ENCODE assay signal across 9 cellular contexts in genomic region chr5:57442080-57442839, GRCh38. TPM values are rescaled to one million over a fixed set of nuclear protein-coding genes. Genes with fewer than 3 reads are reported as not detected.
DNase-seq lines count a peak whose midpoint lies in the region; ATAC-seq and TF ChIP-seq lines count a peak whose summit lies in the region.
"Had no signal": no experiment of that assay in that cellular context is flagged by ENCODE, and none has a peak within 500 bp of the region (broad histone marks: within the 10 kb centered on the region; RNA-seq: fewer than 3 reads in every experiment).

No MANE protein-coding gene starts in this region.

- DNase-seq in AG04450 (ENCODE audit: low read depth, low spot score) (peak; percentile 84), RWPE1 (ENCODE audit: low spot score) (peak; percentile 42), glomerular visceral epithelial cell (ENCODE audit: extremely low spot score) (peak; percentile 89), HT-29 (ENCODE audit: low spot score) (no peak), NCI-H510A treated with DMSO at 0.1 percent for 48 hours (lab: John Stamatoyannopoulos, UW) (no peak), HuH-7.5 (ENCODE audit: low spot score) (no peak)
- DNase-seq: activated CD8-positive, alpha-beta T cell treated with anti-CD3 and anti-CD28 coated beads for 36 hours had no signal

- POLR2A ChIA-PET in AG04450 (lab: Yijun Ruan, JAX) (interaction anchor here (0.6 to 2.2 kb wide), 9 partner anchors 9 to 1018 kb away, joined by 3 to 17 read pairs (median 5); partner anchors contain the start of gene PLK2), RWPE1 (lab: Yijun Ruan, JAX; ENCODE audit: low non-redundant PET) (interaction anchor here (0.8 kb wide), 1 partner anchor 105 kb away, joined by 3 read pairs; no protein-coding TSS in a partner anchor)

- H3K27ac ChIP-seq in AG04450 (ENCODE audit: low read depth, low read length) (peak overlapping the region; percentile 97), RWPE1 (no peak overlapping the region; the same call in 1 of the 2 replicates)

- ATAC-seq in GM21367 (IDR thresholded peaks at IDR 0.05; ENCODE audit: unreplicated experiment) (peak; percentile 46), HG03439 (IDR thresholded peaks at IDR 0.05; ENCODE audit: unreplicated experiment) (no peak)
- ATAC-seq: activated CD8-positive, alpha-beta T cell treated with anti-CD3 and anti-CD28 coated beads for 36 hours had no signal

- no peaks in the 10 kb centered on the region for H3K27me3 ChIP-seq in AG04450 (ENCODE audit: control insufficient read depth, insufficient read depth, low read length)

- TF ChIP-seq CTCF in AG04450 (IDR thresholded peaks at IDR 0.05; ENCODE audit: low read depth, low read length) (no peak), RWPE1 (conservative IDR thresholded peaks at IDR 0.05; ENCODE audit: low read depth) (no peak)

- CTCF ChIA-PET in AG04450 (lab: Charles Lee) = no interaction called here
- CTCF ChIA-PET in RWPE1 (lab: Yijun Ruan, JAX) = interaction anchor here (0.5 to 1.3 kb wide), 4 partner anchors 16 to 223 kb away, joined by 3 to 5 read pairs (median 3); no protein-coding TSS in a partner anchor

- H3K9me3 ChIP-seq in AG04450 (ENCODE audit: control insufficient read depth, insufficient read depth, low read length) = no peaks in the 10 kb centered on the region

- no peak overlapping the region for H3K4me3 ChIP-seq in AG04450 (ENCODE audit: low read depth, low read length)

RNA-seq across cellular contexts. Expression of gene ACTBL2, which starts 40.4 kb away (rescaled TPM):
- polyA plus RNA-seq in AG04450 (2011; rRNA removed) = 0.38 and 0.45 TPM in 2 replicates
- 0.91 and 1.1 TPM in 2 replicates for polyA minus RNA-seq in AG04450 (2011; rRNA and poly(A)+ RNA removed)
- total RNA-seq in HT-29 (2014; rRNA removed; shearing (Covaris generic)) = 0.16 and 0.51 TPM in 2 replicates
- total RNA-seq: activated CD8-positive, alpha-beta T cell treated with anti-CD3 and anti-CD28 coated beads for 36 hours had no signal

Comparison
In these comparisons a context has a peak if more than half of its experiments do, and no peak if none do; other contexts are left out.
1. DNase-seq: peak in AG04450 (single experiment), RWPE1 (single experiment) and glomerular visceral epithelial cell (single experiment); none in HT-29 (single experiment), NCI-H510A treated with DMSO at 0.1 percent for 48 hours (single experiment) and HuH-7.5 (single experiment).